Comparison of ENCODE assay signal across 18 cellular contexts in genomic region chr7:47301657-47302295, GRCh38.
DNase-seq lines count a peak whose midpoint lies in the region; ATAC-seq and TF ChIP-seq lines count a peak whose summit lies in the region.
"Had no signal": no experiment of that assay in that cellular context is flagged by ENCODE, and none has a peak within 500 bp of the region (broad histone marks: within the 10 kb centered on the region; RNA-seq: fewer than 3 reads in every experiment).

No MANE protein-coding gene starts in this region.

- H3K36me3 Mint-ChIP-seq in chondrocyte (ENCODE audit: low read depth) (peaks cover 45% of the 10 kb centered on the region), nephron progenitor cell (ENCODE audit: low read depth) (peaks cover 46% of the 10 kb centered on the region)
- H3K36me3 Mint-ChIP-seq: CD4-positive, CD25-positive, alpha-beta regulatory T cell had no signal

- intact Hi-C loops in left ventricle myocardium inferior (cut with micrococcal nuclease) = no loop called here
- intact Hi-C loops in left cardiac atrium (cut with DNase I) = no loop called here
- intact Hi-C loops in vagina (cut with DNase I) = no loop called here
- intact Hi-C loops in body of pancreas (cut with DNase I) = no loop called here

- H3K36me3 ChIP-seq in left ventricle myocardium inferior (peaks cover 58% of the 10 kb centered on the region), vagina (peaks cover 0 to 17% of the 10 kb centered on the region in 2 donors), body of pancreas (replicated peaks in 1 of 2; ENCODE audit: insufficient read depth in 1 of 2, low read depth in 2 of 2) (peaks cover 0 to 37% of the 10 kb centered on the region in 2 donors)
- H3K36me3 ChIP-seq: BE2C had no signal

- H3K4me3 Mint-ChIP-seq in chondrocyte (ENCODE audit: unreplicated experiment) (no peak overlapping the region), nephron progenitor cell (no peak overlapping the region)
- H3K4me3 Mint-ChIP-seq: CD4-positive, CD25-positive, alpha-beta regulatory T cell; GM23338 had no signal

- no peaks in the 10 kb centered on the region for H3K9me3 ChIP-seq in left ventricle myocardium inferior (replicated peaks)
- no peaks in the 10 kb centered on the region for H3K9me3 ChIP-seq in vagina
- no peaks in the 10 kb centered on the region for H3K9me3 ChIP-seq in body of pancreas
- H3K9me3 ChIP-seq: BE2C had no signal

- TF ChIP-seq POLR2A in vagina (IDR thresholded peaks at IDR 0.05) (no peak), body of pancreas (IDR thresholded peaks at IDR 0.05) (no peak)

- WGBS in body of pancreas, 2 donors = 92 to 93% methylated on average over 10 of the region's 10 CpGs

- H3K27me3 ChIP-seq in left ventricle myocardium inferior (ENCODE audit: low read depth) (no peaks in the 10 kb centered on the region), vagina (no peaks in the 10 kb centered on the region), body of pancreas (no peaks in the 10 kb centered on the region)
- H3K27me3 ChIP-seq: BE2C had no signal

- H3K27me3 Mint-ChIP-seq in chondrocyte (ENCODE audit: low read depth) (no peaks in the 10 kb centered on the region), nephron progenitor cell (ENCODE audit: low read depth, poor library complexity) (no peaks in the 10 kb centered on the region)
- H3K27me3 Mint-ChIP-seq: CD4-positive, CD25-positive, alpha-beta regulatory T cell had no signal

- H3K4me1 Mint-ChIP-seq in chondrocyte (ENCODE audit: low read depth) = peaks cover 65% of the 10 kb centered on the region
- peaks cover 20% of the 10 kb centered on the region for H3K4me1 Mint-ChIP-seq in nephron progenitor cell
- H3K4me1 Mint-ChIP-seq: CD4-positive, CD25-positive, alpha-beta regulatory T cell had no signal

- H3K4me1 ChIP-seq in left ventricle myocardium inferior (peaks cover 51% of the 10 kb centered on the region), vagina (no peaks in the 10 kb centered on the region), body of pancreas (no peaks in the 10 kb centered on the region)
- H3K4me1 ChIP-seq: BE2C had no signal

- H3K4me3 ChIP-seq in left ventricle myocardium inferior = no peak overlapping the region
- no peak overlapping the region for H3K4me3 ChIP-seq in vagina
- H3K4me3 ChIP-seq in body of pancreas = no peak overlapping the region
- H3K4me3 ChIP-seq: GM23338 had no signal

- no peak for DNase-seq in left ventricle myocardium inferior
- no peak for DNase-seq in left cardiac atrium
- no peak for DNase-seq in chondrocyte (ENCODE audit: low spot score)
- no peak for DNase-seq in nephron progenitor cell
- DNase-seq in vagina (ENCODE audit: extremely low spot score in 2 of 2) = peak; percentile 74 to 79
- no peak for DNase-seq in middle frontal gyrus (ENCODE audit: extremely low spot score, low spot score)
- DNase-seq in body of pancreas = no peak
- DNase-seq in Kasumi-1 (lab: John Stamatoyannopoulos, UW) = no peak
- DNase-seq: BE2C; CD4-positive, CD25-positive, alpha-beta regulatory T cell; COR-L47; NCI-H1048; NCI-H1436 treated with DMSO at 0.1 percent for 48 hours; NCI-H2081 had no signal

- ATAC-seq in left cardiac atrium (no peak), body of pancreas (no peak)
- ATAC-seq: Right ventricle myocardium inferior had no signal

- H3K9me3 Mint-ChIP-seq in chondrocyte (ENCODE audit: low read depth) = no peaks in the 10 kb centered on the region
- no peaks in the 10 kb centered on the region for H3K9me3 Mint-ChIP-seq in nephron progenitor cell
- H3K9me3 Mint-ChIP-seq: GM23338 had no signal

- TF ChIP-seq CTCF in left ventricle myocardium inferior (IDR thresholded peaks at IDR 0.05; ENCODE audit: borderline replicate concordance) (no peak), chondrocyte (IDR thresholded peaks at IDR 0.05) (no peak), nephron progenitor cell (IDR thresholded peaks at IDR 0.05) (no peak), vagina (IDR thresholded peaks at IDR 0.05) (no peak), body of pancreas (IDR thresholded peaks at IDR 0.05) (no peak)

- peak overlapping the region; percentile 76 for H3K27ac ChIP-seq in left ventricle myocardium inferior (replicated peaks)
- no peak overlapping the region for H3K27ac ChIP-seq in vagina
- H3K27ac ChIP-seq in body of pancreas = no peak overlapping the region
- H3K27ac ChIP-seq: HL-60, KMS-11 had no signal

- H3K27ac Mint-ChIP-seq in chondrocyte (ENCODE audit: unreplicated experiment) (peak overlapping the region; percentile 55), nephron progenitor cell (peak overlapping the region; percentile 26)
- H3K27ac Mint-ChIP-seq: CD4-positive, CD25-positive, alpha-beta regulatory T cell; GM23338 had no signal

Comparison
In these comparisons a context has a peak if more than half of its experiments do, and no peak if none do; other contexts are left out.
1. DNase-seq: peak in vagina (2 of 2); none in left ventricle myocardium inferior (single experiment), left cardiac atrium (single experiment), chondrocyte (single experiment), nephron progenitor cell (single experiment), middle frontal gyrus (single experiment), body of pancreas (0 of 4) and Kasumi-1 (0 of 2).